1 cellular context compared by ENCODE assay signal in the genomic region with DNA sequence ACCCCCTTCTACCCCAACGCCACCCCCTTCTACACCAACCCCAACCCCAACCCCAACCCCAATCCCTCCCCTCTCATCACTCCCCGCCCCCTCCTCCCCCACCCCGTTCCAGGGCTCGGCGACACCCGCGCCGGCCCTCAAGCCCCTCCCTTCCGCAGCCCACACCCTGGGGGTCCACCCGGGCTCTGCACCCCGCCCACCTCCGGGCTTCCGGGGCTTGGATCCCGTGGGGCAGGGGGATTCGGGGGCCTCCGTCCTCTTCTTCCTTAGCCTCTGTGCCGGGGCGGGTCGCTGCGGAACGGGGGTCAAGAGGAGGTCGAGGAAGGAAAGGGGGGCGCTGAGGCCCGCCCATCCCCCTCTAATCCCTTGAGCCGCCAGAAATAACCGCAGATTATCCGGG.
TF ChIP-seq lines count a peak whose summit lies in the region.

No MANE protein-coding gene starts in this region.

TF ChIP-seq in K562, 482 proteins besides CTCF, POLR2A, EP300 and RAD21:
- no peak for TF ChIP-seq ZNF583 (CRISPR knock-in tag; IDR thresholded peaks at IDR 0.05)
- no peak for TF ChIP-seq YBX1 (IDR thresholded peaks at IDR 0.05)
- no peak for TF ChIP-seq SNIP1 (IDR thresholded peaks at IDR 0.05; ENCODE audit: low read depth)
- TF ChIP-seq CBX5 (IDR thresholded peaks at IDR 0.05; ENCODE audit: borderline replicate concordance, low read depth) = no peak
- TF ChIP-seq ZBTB7A (IDR thresholded peaks at IDR 0.05; ENCODE audit: borderline replicate concordance, control insufficient read depth, low read depth, low read length) = 0 out of 2 replicates have a peak, but pooled peaks have one; percentile 13
- no peak for TF ChIP-seq MTF1 (CRISPR knock-in tag; IDR thresholded peaks at IDR 0.05; ENCODE audit: borderline replicate concordance)
- no peak for TF ChIP-seq GATAD2B (IDR thresholded peaks at IDR 0.05; ENCODE audit: borderline replicate concordance)
- TF ChIP-seq THRAP3 (IDR thresholded peaks at IDR 0.05; ENCODE audit: borderline replicate concordance) = no peak
- TF ChIP-seq RHOXF2B (CRISPR knock-in tag; conservative IDR thresholded peaks at IDR 0.05) = no peak
